ENCODE assay signal across 27 cellular contexts in the genomic region with DNA sequence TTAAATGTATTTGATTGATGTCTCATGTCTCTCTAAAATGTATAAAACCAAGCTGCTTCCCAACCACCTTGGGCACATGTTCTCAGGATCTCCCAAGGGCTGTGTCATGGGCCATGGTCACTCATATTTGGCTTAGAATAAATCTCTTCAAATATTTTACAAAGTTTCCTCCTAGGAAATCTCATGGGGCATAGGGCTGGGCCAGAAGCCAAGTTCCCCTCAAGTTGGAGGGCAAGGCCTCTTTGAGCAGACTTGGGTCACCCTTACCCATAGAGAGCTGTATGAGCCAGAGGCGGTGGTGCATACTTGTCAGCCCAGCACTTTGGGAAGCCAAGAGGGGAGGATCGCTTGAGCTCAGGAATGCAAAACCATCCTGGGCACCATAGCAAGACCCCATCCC.
"Had no signal": no experiment of that assay in that cellular context is flagged by ENCODE, and none has a peak within 500 bp of the region (broad histone marks: within the 10 kb centered on the region; RNA-seq: fewer than 3 reads in every experiment).

No MANE protein-coding gene starts in this region.

- H3K4me3 Mint-ChIP-seq: activated B cell treated with CpG ODN at 0.5 μM for 24 hours; activated CD4-positive, alpha-beta memory T cell treated with anti-CD3 and anti-CD28 coated beads for 36 hours; activated CD4-positive, alpha-beta T cell treated with anti-CD3 and anti-CD28 coated beads for 36 hours; activated T-cell treated with anti-CD3 and anti-CD28 coated beads, Interleukin-2, amount 50 U/mL, for 72 hours; nephron progenitor cell had no signal

- DNase-seq: activated B cell treated with CpG ODN at 0.5 μM for 24 hours; activated CD4-positive, alpha-beta memory T cell treated with anti-CD3 and anti-CD28 coated beads for 36 hours; activated CD4-positive, alpha-beta T cell treated with anti-CD3 and anti-CD28 coated beads for 36 hours; activated effector memory CD4-positive, alpha-beta T cell treated with anti-CD3 and anti-CD28 coated beads, Interleukin-2, amount 50 U/mL, for 16 hours; activated naive CD4-positive, alpha-beta T cell treated with anti-CD3 and anti-CD28 coated beads, Interleukin-2, amount 50 U/mL, for 16 hours; activated T-cell treated with anti-CD3 and anti-CD28 coated beads, Interleukin-2, amount 50 U/mL, for 72 hours; anterior cingulate cortex; brain microvascular endothelial cell; caudate nucleus; dermis blood vessel endothelial cell; effector CD8-positive, alpha-beta T cell; erythroblast; foreskin melanocyte; hypothalamus; left ventricle myocardium superior; mammary epithelial cell; midbrain; nephron progenitor cell; occipital lobe; stimulated activated CD4-positive, alpha-beta T cell treated with anti-CD3 and anti-CD28 coated beads, Interleukin-2, amount 100 ng/mL, for 48 hours; stimulated activated CD8-positive, alpha-beta memory T cell treated with anti-CD3 and anti-CD28 coated beads, Interleukin-4, amount 100 ng/mL, for 48 hours; stimulated activated naive CD4-positive, alpha-beta T cell; T-helper 1 cell; T1000 had no signal

- H3K27ac ChIP-seq: brain microvascular endothelial cell had no signal

- H3K36me3 ChIP-seq: brain microvascular endothelial cell, thoracic aorta had no signal

- H3K27me3 ChIP-seq: brain microvascular endothelial cell had no signal

- H3K9me3 ChIP-seq: thoracic aorta had no signal

- ATAC-seq: activated CD4-positive, alpha-beta T cell treated with anti-CD3 and anti-CD28 coated beads for 36 hours; activated T-cell treated with anti-CD3 and anti-CD28 coated beads, Interleukin-2, amount 50 U/mL, for 72 hours; left ventricle myocardium superior; sciatic nerve had no signal

- H3K9me3 Mint-ChIP-seq: activated B cell treated with CpG ODN at 0.5 μM for 24 hours; activated CD4-positive, alpha-beta memory T cell treated with anti-CD3 and anti-CD28 coated beads for 36 hours; activated T-cell treated with anti-CD3 and anti-CD28 coated beads, Interleukin-2, amount 50 U/mL, for 72 hours; nephron progenitor cell had no signal

- H3K27me3 Mint-ChIP-seq: activated B cell treated with CpG ODN at 0.5 μM for 24 hours; activated CD4-positive, alpha-beta memory T cell treated with anti-CD3 and anti-CD28 coated beads for 36 hours; activated CD4-positive, alpha-beta T cell treated with anti-CD3 and anti-CD28 coated beads for 36 hours had no signal

- H3K4me3 ChIP-seq: smooth muscle cell, thoracic aorta had no signal

- H3K27ac Mint-ChIP-seq: activated B cell treated with CpG ODN at 0.5 μM for 24 hours; activated CD4-positive, alpha-beta memory T cell treated with anti-CD3 and anti-CD28 coated beads for 36 hours; activated CD4-positive, alpha-beta T cell treated with anti-CD3 and anti-CD28 coated beads for 36 hours; activated T-cell treated with anti-CD3 and anti-CD28 coated beads, Interleukin-2, amount 50 U/mL, for 72 hours; nephron progenitor cell had no signal
